Comparison of ENCODE assay signal across 11 cellular contexts in genomic region chr6:153790881-153791473, GRCh38.
DNase-seq lines count a peak whose midpoint lies in the region; ATAC-seq, FAIRE-seq and TF ChIP-seq lines count a peak whose summit lies in the region.
"Had no signal": no experiment of that assay in that cellular context is flagged by ENCODE, and none has a peak within 500 bp of the region (broad histone marks: within the 10 kb centered on the region; RNA-seq: fewer than 3 reads in every experiment).

No MANE protein-coding gene starts in this region.

- H3K27ac ChIP-seq in H9 (ENCODE audit: insufficient read length, low read depth, low read length) (no peak overlapping the region), ovary (no peak overlapping the region)
- H3K27ac ChIP-seq: upper lobe of left lung had no signal

- no peak overlapping the region for H3K27ac Mint-ChIP-seq in H9
- no peak overlapping the region for H3K27ac Mint-ChIP-seq in activated T-cell treated with anti-CD3 and anti-CD28 coated beads, Interleukin-2, amount 50 U/mL, for 24 hours

- no peak for TF ChIP-seq POLR2A in ovary (IDR thresholded peaks at IDR 0.05)

- no peaks in the 10 kb centered on the region for H3K27me3 ChIP-seq in H9 (ENCODE audit: insufficient read depth, low read length)
- H3K27me3 ChIP-seq in ovary = no peaks in the 10 kb centered on the region
- H3K27me3 ChIP-seq: upper lobe of left lung had no signal

- no peak for ATAC-seq in HG02938 (IDR thresholded peaks at IDR 0.05; ENCODE audit: unreplicated experiment)
- ATAC-seq: K562 had no signal

- TF ChIP-seq CTCF in H9 (conservative IDR thresholded peaks at IDR 0.05) (peak; percentile 62), ovary (IDR thresholded peaks at IDR 0.05) (no peak)

- no peak overlapping the region for H4K5ac ChIP-seq in H9 (ENCODE audit: insufficient read length, low read depth, low read length)

- no peaks in the 10 kb centered on the region for H3K23me2 ChIP-seq in H9 (ENCODE audit: insufficient read length, low read depth, low read length, poor library complexity, severe bottlenecking)

- H3K9me3 Mint-ChIP-seq in H9 = 0 out of 5 replicates have a peak, but pooled peaks cover 0 to 3% of the 10 kb centered on the region in 2 experiments
- H3K9me3 Mint-ChIP-seq in activated T-cell treated with anti-CD3 and anti-CD28 coated beads, Interleukin-2, amount 50 U/mL, for 24 hours = no peaks in the 10 kb centered on the region

- H4K91ac ChIP-seq in H9 (ENCODE audit: insufficient read length, low read depth, low read length) = no peak overlapping the region

- H3K4me2 ChIP-seq in H9 (ENCODE audit: insufficient read depth, insufficient read length, low read length) = no peak overlapping the region

- no peak overlapping the region for H2BK15ac ChIP-seq in H9 (ENCODE audit: low read depth, low read length)

- H3K4me3 ChIP-seq in ovary = no peak overlapping the region
- H3K4me3 ChIP-seq: K562, upper lobe of left lung had no signal

- H2AFZ ChIP-seq in H9 (ENCODE audit: low read length) = no peak overlapping the region

- H3K4ac ChIP-seq in H9 (ENCODE audit: low read depth, low read length) = no peak overlapping the region

- intact Hi-C loops in ovary (cut with DNase I) = no loop called here

- no CpG with 5 or more reads among the region's 1 CpG for WGBS in H9 (ENCODE audit: extremely low coverage, insufficient read length, low lambda C conversion rate)
- WGBS in ovary, 3 donors = 49 to 71% (median 64%) methylated on average over 1 of the region's 1 CpG

- no peaks in the 10 kb centered on the region for H3K36me3 ChIP-seq in ovary
- H3K36me3 ChIP-seq: upper lobe of left lung had no signal

- no peaks in the 10 kb centered on the region for H3K4me1 Mint-ChIP-seq in H9
- no peaks in the 10 kb centered on the region for H3K4me1 Mint-ChIP-seq in activated T-cell treated with anti-CD3 and anti-CD28 coated beads, Interleukin-2, amount 50 U/mL, for 24 hours (ENCODE audit: low read depth)

- H3K79me2 ChIP-seq in H9 (ENCODE audit: insufficient read depth, low read length) = no peaks in the 10 kb centered on the region

- no peak overlapping the region for H4K8ac ChIP-seq in H9 (replicated peaks; ENCODE audit: insufficient read length, low read depth, low read length)

- no peak overlapping the region for H3K14ac ChIP-seq in H9 (ENCODE audit: insufficient read depth, low read length)

- H3T11ph ChIP-seq in H9 (ENCODE audit: low read length) = no peak overlapping the region

- no peak overlapping the region for H3K56ac ChIP-seq in H9 (ENCODE audit: insufficient read length, low read depth, low read length)

- H2BK5ac ChIP-seq in H9 (ENCODE audit: insufficient read length, low read length) = no peak overlapping the region

- no peaks in the 10 kb centered on the region for H4K20me1 ChIP-seq in H9 (ENCODE audit: control insufficient read depth, insufficient read depth, insufficient read length)

- no peak overlapping the region for H3K4me3 Mint-ChIP-seq in H9
- no peak overlapping the region for H3K4me3 Mint-ChIP-seq in activated T-cell treated with anti-CD3 and anti-CD28 coated beads, Interleukin-2, amount 50 U/mL, for 24 hours

- H2AK5ac ChIP-seq in H9 (ENCODE audit: insufficient read length, low read length) = no peak overlapping the region

- no peak for FAIRE-seq in RCC 7860 (lab: Jason Lieb, UNC)
- FAIRE-seq: K562 had no signal

- H3K9ac ChIP-seq in H9 (ENCODE audit: extremely low read depth, insufficient read length, low read length) = no peak overlapping the region

- no peak for TF ChIP-seq EP300 in ovary (IDR thresholded peaks at IDR 0.05)

- no peak overlapping the region for H2BK120ac ChIP-seq in H9 (ENCODE audit: low read depth, low read length, poor library complexity, severe bottlenecking)

- H3K9me3 ChIP-seq in H9 (ENCODE audit: control insufficient read depth, low read depth, low read length) = no peaks in the 10 kb centered on the region
- no peaks in the 10 kb centered on the region for H3K9me3 ChIP-seq in ovary
- H3K9me3 ChIP-seq: upper lobe of left lung had no signal

- no peak overlapping the region for H3K23ac ChIP-seq in H9 (ENCODE audit: insufficient read length, low read depth, low read length)

- no peak overlapping the region for H2BK12ac ChIP-seq in H9 (ENCODE audit: insufficient read length, low read depth, low read length)

- H3K27me3 Mint-ChIP-seq in H9 (ENCODE audit: low read depth) = no peaks in the 10 kb centered on the region
- H3K27me3 Mint-ChIP-seq in activated T-cell treated with anti-CD3 and anti-CD28 coated beads, Interleukin-2, amount 50 U/mL, for 24 hours = no peaks in the 10 kb centered on the region

- H3K18ac ChIP-seq in H9 (ENCODE audit: insufficient read length, low read depth, low read length) = no peak overlapping the region

- H3K79me1 ChIP-seq in H9 (ENCODE audit: insufficient read depth, low read depth, low read length, poor library complexity, severe bottlenecking) = no peaks in the 10 kb centered on the region

- H3K36me3 Mint-ChIP-seq in H9 (ENCODE audit: insufficient read depth in 1 of 3, low read depth in 3 of 3) = no peaks in the 10 kb centered on the region; a peak in 1 of 7 replicates
- H3K36me3 Mint-ChIP-seq in activated T-cell treated with anti-CD3 and anti-CD28 coated beads, Interleukin-2, amount 50 U/mL, for 24 hours (ENCODE audit: low read depth) = no peaks in the 10 kb centered on the region

- DNase-seq in COLO829 (ENCODE audit: low spot score) (peak; percentile 7), H9 (peak; percentile 38), SK-N-DZ (ENCODE audit: low spot score) (peak; percentile 29), iPS-NIHi11 (ENCODE audit: low spot score) (peak; percentile 15), RCC 7860 (ENCODE audit: low spot score) (no peak), ovary (no peak)
- no peak for DNase-seq in activated T-cell treated with anti-CD3 and anti-CD28 coated beads, Interleukin-2, amount 50 U/mL, for 24 hours
- DNase-seq: SHP77 treated with DMSO at 0.1 percent for 48 hours, upper lobe of left lung had no signal

- H3K4me1 ChIP-seq in H9 (ENCODE audit: insufficient read depth, low read length) = no peaks in the 10 kb centered on the region
- H3K4me1 ChIP-seq in ovary (ENCODE audit: insufficient read depth) = no peaks in the 10 kb centered on the region
- H3K4me1 ChIP-seq: upper lobe of left lung had no signal

- H2BK20ac ChIP-seq in H9 (ENCODE audit: low read depth, low read length, poor library complexity, severe bottlenecking) = no peak overlapping the region

Comparison
In these comparisons a context has a peak if more than half of its experiments do, and no peak if none do; other contexts are left out.
1. DNase-seq: peak in COLO829 (single experiment), H9 (single experiment), SK-N-DZ (single experiment) and iPS-NIHi11 (single experiment); none in activated T-cell treated with anti-CD3 and anti-CD28 coated beads, Interleukin-2, amount 50 U/mL, for 24 hours (single experiment), RCC 7860 (single experiment) and ovary (0 of 5).